ENCODE assay signal across 8 cellular contexts in the genomic region with DNA sequence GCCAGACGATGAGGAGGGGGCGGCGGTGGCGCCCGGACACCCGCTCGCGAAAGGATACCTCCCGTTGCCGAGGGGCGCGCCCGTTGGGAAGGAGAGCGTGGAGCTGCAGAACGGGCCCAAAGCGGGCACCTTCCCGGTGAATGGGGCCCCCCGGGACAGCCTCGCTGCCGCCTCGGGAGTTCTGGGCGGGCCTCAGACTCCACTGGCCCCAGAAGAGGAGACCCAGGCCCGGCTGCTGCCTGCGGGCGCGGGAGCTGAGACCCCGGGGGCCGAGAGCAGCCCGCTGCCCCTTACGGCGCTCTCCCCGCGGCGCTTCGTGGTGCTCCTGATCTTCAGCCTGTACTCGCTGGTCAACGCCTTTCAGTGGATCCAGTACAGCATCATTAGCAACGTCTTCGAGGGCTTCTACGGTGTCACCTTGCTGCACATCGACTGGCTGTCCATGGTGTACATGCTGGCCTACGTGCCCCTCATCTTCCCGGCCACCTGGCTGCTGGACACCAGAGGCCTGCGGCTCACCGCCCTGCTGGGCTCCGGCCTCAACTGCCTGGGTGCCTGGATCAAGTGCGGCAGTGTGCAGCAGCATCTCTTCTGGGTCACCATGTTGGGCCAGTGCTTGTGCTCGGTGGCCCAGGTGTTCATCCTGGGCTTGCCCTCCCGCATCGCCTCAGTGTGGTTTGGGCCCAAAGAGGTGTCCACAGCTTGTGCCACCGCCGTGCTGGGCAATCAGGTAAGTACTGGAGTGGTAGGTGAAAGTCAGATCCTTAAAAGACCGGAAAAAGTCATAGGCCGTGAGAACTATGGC. TPM values are rescaled to one million over a fixed set of nuclear protein-coding genes. Genes with fewer than 3 reads are reported as not detected.
A peak's percentile ranks its signal among the peaks of the same experiment; 100 is the strongest.
DNase-seq lines count a peak whose midpoint lies in the region; ATAC-seq and TF ChIP-seq lines count a peak whose summit lies in the region.

No MANE protein-coding gene starts in this region.

- H3K9me3 ChIP-seq in KOPT-K1 (ENCODE audit: insufficient read depth, low read length, poor library complexity, severe bottlenecking) (no peaks in the 10 kb centered on the region), WERI-Rb-1 (ENCODE audit: severe bottlenecking) (no peaks in the 10 kb centered on the region), endocrine pancreas (ENCODE audit: control insufficient read depth, low read length) (no peaks in the 10 kb centered on the region), mesodermal cell (ENCODE audit: control insufficient read depth, low read length) (no peaks in the 10 kb centered on the region)

- peaks cover 25% of the 10 kb centered on the region for H3K36me3 ChIP-seq in KOPT-K1 (ENCODE audit: insufficient read depth, low read length)
- H3K36me3 ChIP-seq in WERI-Rb-1 = peaks cover 49% of the 10 kb centered on the region
- no peaks in the 10 kb centered on the region for H3K36me3 ChIP-seq in endocrine pancreas (ENCODE audit: control insufficient read depth, insufficient read depth, low read length)
- peaks cover 23% of the 10 kb centered on the region for H3K36me3 ChIP-seq in mesodermal cell (ENCODE audit: control insufficient read depth, insufficient read depth, low read length)

- H3K27me3 ChIP-seq in WERI-Rb-1 (ENCODE audit: insufficient read depth, low read depth, severe bottlenecking) = no peaks in the 10 kb centered on the region
- H3K27me3 ChIP-seq in endocrine pancreas (ENCODE audit: control insufficient read depth, insufficient read depth, low read length) = no peaks in the 10 kb centered on the region

- WGBS in mesodermal cell (ENCODE audit: insufficient coverage in 2 of 2), 2 experiments = 0% methylated on average over 39 to 53 of the region's 54 CpGs

- H3K27ac ChIP-seq in KOPT-K1 (ENCODE audit: low read depth, low read length, poor library complexity, severe bottlenecking) (peak overlapping the region; percentile 76), WERI-Rb-1 (peak overlapping the region; percentile 94), mesodermal cell (ENCODE audit: low read depth, low read length, severe bottlenecking) (peak overlapping the region; percentile 87), substantia nigra (ENCODE audit: low read depth, low read length, poor library complexity, severe bottlenecking) (peak overlapping the region; percentile 76)

- no peak for TF ChIP-seq CTCF in WERI-Rb-1 (IDR thresholded peaks at IDR 0.05; ENCODE audit: low read depth, low read length)

- peak; percentile 18 for ATAC-seq in GM21786 (IDR thresholded peaks at IDR 0.05; ENCODE audit: unreplicated experiment)

- DNase-seq in NCI-H2081 (lab: John Stamatoyannopoulos, UW) (peak; percentile 2 to 63), NCI-H2081 treated with DMSO at 0.1 percent for 48 hours (lab: John Stamatoyannopoulos, UW) (no peak), WERI-Rb-1 (peak; percentile 48), substantia nigra (lab: John Stamatoyannopoulos, UW) (peak in 37 of 49 donors; percentile 3 to 68 (median 40))

- H3K4me3 ChIP-seq in WERI-Rb-1 (ENCODE audit: low read depth, low read length) = peak overlapping the region; percentile 81
- H3K4me3 ChIP-seq in endocrine pancreas (ENCODE audit: control insufficient read depth, insufficient read depth, low read length) = peak overlapping the region; percentile 83
- H3K4me3 ChIP-seq in mesodermal cell (ENCODE audit: extremely low read depth, insufficient read depth, low read length, poor library complexity, severe bottlenecking) = peak overlapping the region; percentile 82

- H3K9ac ChIP-seq in endocrine pancreas (ENCODE audit: control insufficient read depth, insufficient read depth, low read length) = peak overlapping the region; percentile 79

- peaks cover 7% of the 10 kb centered on the region for H3K4me1 ChIP-seq in endocrine pancreas (ENCODE audit: control insufficient read depth, insufficient read depth, low read length)
- H3K4me1 ChIP-seq in mesodermal cell (ENCODE audit: control insufficient read depth, insufficient read depth, low read length, poor library complexity, severe bottlenecking) = no peaks in the 10 kb centered on the region

RNA-seq across cellular contexts. Expression of gene FLVCR1, which starts 0.6 kb away (rescaled TPM):
- polyA plus RNA-seq in mesodermal cell (2013, experiment 1 of 2) = 12.8 TPM
- polyA plus RNA-seq in mesodermal cell (2013, experiment 2 of 2) = 12.2 TPM

RNA-seq across cellular contexts. Expression of gene SPATA45, which starts 11.2 kb away (rescaled TPM):
- polyA plus RNA-seq in mesodermal cell (2013, experiment 1 of 2) = not detected
- not detected for polyA plus RNA-seq in mesodermal cell (2013, experiment 2 of 2)
